Comparison of ENCODE assay signal across 1 cellular context in genomic region chr12:118103601-118104382, GRCh38.
TF ChIP-seq lines count a peak whose summit lies in the region.

Gene VSIG10 (minus strand): TSS chr12:118104011. CDS start chr12:118103671, 340 bp downstream.

TF ChIP-seq in GM12878, 131 proteins besides CTCF, POLR2A, EP300 and RAD21 (continued from another document):
- TF ChIP-seq USF2 (IDR thresholded peaks at IDR 0.05; ENCODE audit: borderline replicate concordance, low read depth, low read length) (no peak), GATAD2B (conservative IDR thresholded peaks at IDR 0.05; ENCODE audit: low read depth) (0 out of 2 replicates have a peak, but pooled peaks have one; percentile 29), ZNF217 (IDR thresholded peaks at IDR 0.05) (no peak), NFYA (IDR thresholded peaks at IDR 0.05; ENCODE audit: borderline replicate concordance, low read depth, low read length) (no peak), PAX8 (IDR thresholded peaks at IDR 0.05) (no peak), CEBPB (IDR thresholded peaks at IDR 0.05; ENCODE audit: borderline replicate concordance in 1 of 2, low read depth in 2 of 2, low read length in 2 of 2) (no peak), CHD4 (IDR thresholded peaks at IDR 0.05) (no peak), TCF12 (IDR thresholded peaks at IDR 0.05; ENCODE audit: low read depth, low read length) (no peak), ZNF207 (IDR thresholded peaks at IDR 0.05; ENCODE audit: borderline replicate concordance) (no peak), ZBTB40 (IDR thresholded peaks at IDR 0.05; ENCODE audit: borderline replicate concordance) (no peak), SUPT20H (IDR thresholded peaks at IDR 0.05; ENCODE audit: borderline replicate concordance, control insufficient read depth, low read depth, low read length) (no peak), SREBF1 (IDR thresholded peaks at IDR 0.05; ENCODE audit: low read length) (no peak), NFIC (IDR thresholded peaks at IDR 0.05; ENCODE audit: low read depth, low read length) (no peak), IRF5 (IDR thresholded peaks at IDR 0.05; ENCODE audit: borderline replicate concordance) (no peak), ZZZ3 (IDR thresholded peaks at IDR 0.05; ENCODE audit: control insufficient read depth, insufficient read length, low read depth) (no peak), IKZF2 (IDR thresholded peaks at IDR 0.05) (no peak), EED (IDR thresholded peaks at IDR 0.05; ENCODE audit: low read depth) (no peak), MEF2B (IDR thresholded peaks at IDR 0.05; ENCODE audit: partially characterized antibody, poor library complexity, severe bottlenecking) (peak; percentile 55), IKZF1 (conservative IDR thresholded peaks at IDR 0.05) (peak; percentile 34; the same call in 1 of the 2 replicates), ZBED1 (IDR thresholded peaks at IDR 0.05; ENCODE audit: borderline replicate concordance) (no peak), ATF7 (IDR thresholded peaks at IDR 0.05; ENCODE audit: low read depth) (no peak), TARDBP (IDR thresholded peaks at IDR 0.05; ENCODE audit: borderline replicate concordance) (no peak), STAT3 (IDR thresholded peaks at IDR 0.05; ENCODE audit: low read depth, low read length) (no peak), YBX1 (IDR thresholded peaks at IDR 0.05) (no peak), SMAD5 (IDR thresholded peaks at IDR 0.05; ENCODE audit: low read depth) (no peak), SIN3A (IDR thresholded peaks at IDR 0.05; ENCODE audit: low read depth, low read length) (no peak), FOXM1 (IDR thresholded peaks at IDR 0.05; ENCODE audit: low read depth, low read length) (no peak), IRF4 (IDR thresholded peaks at IDR 0.05; ENCODE audit: low read depth, low read length) (no peak), HDAC6 (IDR thresholded peaks at IDR 0.05; ENCODE audit: unreplicated experiment) (peak; percentile 54), PKNOX1 (IDR thresholded peaks at IDR 0.05) (no peak), POLR2AphosphoS5 (IDR thresholded peaks at IDR 0.05; ENCODE audit: low read length) (no peak), ETV6 (conservative IDR thresholded peaks at IDR 0.05 in 1 of 2, IDR thresholded peaks at IDR 0.05 in 1 of 2; ENCODE audit: borderline replicate concordance in 1 of 2, low read depth in 1 of 2) (no peak), BHLHE40 (IDR thresholded peaks at IDR 0.05; ENCODE audit: borderline replicate concordance in 1 of 2, low read depth in 2 of 2, low read length in 1 of 2) (0 out of 4 replicates have a peak, but pooled peaks of 1 of the 2 experiments have one; percentile 3), E2F4 (IDR thresholded peaks at IDR 0.05; ENCODE audit: low read depth, low read length) (no peak), CHD1 (IDR thresholded peaks at IDR 0.05; ENCODE audit: low read depth, low read length) (no peak), KAT2A (conservative IDR thresholded peaks at IDR 0.05; ENCODE audit: control insufficient read depth, low read depth, low read length) (no peak), NBN (IDR thresholded peaks at IDR 0.05) (no peak), SUZ12 (IDR thresholded peaks at IDR 0.05; ENCODE audit: unreplicated experiment) (no peak), DPF2 (IDR thresholded peaks at IDR 0.05) (0 out of 2 replicates have a peak, but pooled peaks have one; percentile 31), ATF3 (IDR thresholded peaks at IDR 0.05; ENCODE audit: borderline replicate concordance, extremely low read depth, low read depth, low read length) (no peak), RUNX3 (IDR thresholded peaks at IDR 0.05; ENCODE audit: low read length) (no peak), SP1 (IDR thresholded peaks at IDR 0.05; ENCODE audit: low read depth, low read length) (no peak)
- TF ChIP-seq, protein P1, sequence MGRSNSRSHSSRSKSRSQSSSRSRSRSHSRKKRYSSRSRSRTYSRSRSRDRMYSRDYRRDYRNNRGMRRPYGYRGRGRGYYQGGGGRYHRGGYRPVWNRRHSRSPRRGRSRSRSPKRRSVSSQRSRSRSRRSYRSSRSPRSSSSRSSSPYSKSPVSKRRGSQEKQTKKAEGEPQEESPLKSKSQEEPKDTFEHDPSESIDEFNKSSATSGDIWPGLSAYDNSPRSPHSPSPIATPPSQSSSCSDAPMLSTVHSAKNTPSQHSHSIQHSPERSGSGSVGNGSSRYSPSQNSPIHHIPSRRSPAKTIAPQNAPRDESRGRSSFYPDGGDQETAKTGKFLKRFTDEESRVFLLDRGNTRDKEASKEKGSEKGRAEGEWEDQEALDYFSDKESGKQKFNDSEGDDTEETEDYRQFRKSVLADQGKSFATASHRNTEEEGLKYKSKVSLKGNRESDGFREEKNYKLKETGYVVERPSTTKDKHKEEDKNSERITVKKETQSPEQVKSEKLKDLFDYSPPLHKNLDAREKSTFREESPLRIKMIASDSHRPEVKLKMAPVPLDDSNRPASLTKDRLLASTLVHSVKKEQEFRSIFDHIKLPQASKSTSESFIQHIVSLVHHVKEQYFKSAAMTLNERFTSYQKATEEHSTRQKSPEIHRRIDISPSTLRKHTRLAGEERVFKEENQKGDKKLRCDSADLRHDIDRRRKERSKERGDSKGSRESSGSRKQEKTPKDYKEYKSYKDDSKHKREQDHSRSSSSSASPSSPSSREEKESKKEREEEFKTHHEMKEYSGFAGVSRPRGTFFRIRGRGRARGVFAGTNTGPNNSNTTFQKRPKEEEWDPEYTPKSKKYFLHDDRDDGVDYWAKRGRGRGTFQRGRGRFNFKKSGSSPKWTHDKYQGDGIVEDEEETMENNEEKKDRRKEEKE (IDR thresholded peaks at IDR 0.05) = no peak
TF ChIP-seq in GM12878: peak in this region for 6.
